In the genomic region with DNA sequence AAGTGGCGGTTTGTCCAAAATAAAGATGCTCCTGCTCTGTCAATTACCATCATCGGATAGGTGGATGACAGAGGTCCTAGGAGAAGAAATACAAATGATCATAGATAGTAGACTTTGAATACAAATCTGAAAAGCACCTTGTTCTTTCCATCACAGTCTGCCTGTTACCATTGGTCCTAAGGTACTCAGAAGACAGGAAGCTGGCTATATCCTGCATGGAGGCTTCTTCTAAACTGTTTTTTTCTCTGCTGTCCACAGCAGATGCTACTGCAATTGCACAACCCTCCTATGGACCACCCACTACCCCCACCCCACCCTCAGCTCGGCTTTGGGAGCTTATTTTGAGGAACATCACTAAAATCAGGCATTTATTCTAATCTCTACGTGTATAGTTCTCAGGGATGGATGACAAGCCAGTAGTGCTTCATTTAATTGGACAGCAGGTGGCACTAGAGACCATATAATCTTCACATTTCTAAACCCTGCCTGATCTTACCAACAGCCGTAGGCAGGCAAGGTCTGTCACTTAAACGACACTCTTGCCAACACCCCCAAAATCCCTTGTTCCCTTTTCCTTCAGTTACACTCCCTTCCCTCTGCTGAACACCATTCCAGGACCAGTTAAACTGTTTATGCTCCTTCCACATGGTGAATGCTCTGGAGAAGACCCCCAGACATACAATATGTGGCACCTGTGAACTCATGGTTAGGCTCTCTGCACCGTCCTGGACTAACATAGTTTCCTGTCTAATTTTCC, we compare ENCODE assay signal across 8 cellular contexts. TPM values are rescaled to one million over a fixed set of nuclear protein-coding genes. Genes with fewer than 3 reads are reported as not detected.
A peak's percentile ranks its signal among the peaks of the same experiment; 100 is the strongest.
DNase-seq lines count a peak whose midpoint lies in the region; ATAC-seq and TF ChIP-seq lines count a peak whose summit lies in the region.

No MANE protein-coding gene starts in this region.

- peak; percentile 89 for DNase-seq in GF-D8 (lab: John Stamatoyannopoulos, UW)
- peak; percentile 53 for DNase-seq in HPDE6-E6E7 (ENCODE audit: extremely low spot score)
- peak; percentile 44 for DNase-seq in NCI-H82 treated with DMSO at 0.1 percent for 48 hours (lab: John Stamatoyannopoulos, UW; ENCODE audit: unreplicated experiment)
- peak; percentile 53 for DNase-seq in activated CD8-positive, alpha-beta memory T cell treated with anti-CD3 and anti-CD28 coated beads, Interleukin-2, amount 10 ng/mL, durations not matched to agents 7 days and 5 days
- no peak for DNase-seq in esophagus squamous epithelium (lab: John Stamatoyannopoulos, UW)
- peak in 9 of 10 donors; percentile 20 to 81 (median 56) for DNase-seq in naive thymus-derived CD8-positive, alpha-beta T cell
- no peak for DNase-seq in effector CD8-positive, alpha-beta T cell (lab: John Stamatoyannopoulos, UW)

- H3K4me3 Mint-ChIP-seq in activated CD8-positive, alpha-beta memory T cell treated with anti-CD3 and anti-CD28 coated beads, Interleukin-2, amount 10 ng/mL, durations not matched to agents 7 days and 5 days, result no peak overlapping the region
- H3K4me3 Mint-ChIP-seq in naive thymus-derived CD8-positive, alpha-beta T cell, result no peak overlapping the region

- peak; percentile 85 for ATAC-seq in GM21526 (IDR thresholded peaks at IDR 0.05; ENCODE audit: low FRiP score, unreplicated experiment)
- peak; percentile 99 for ATAC-seq in activated CD8-positive, alpha-beta memory T cell treated with anti-CD3 and anti-CD28 coated beads, Interleukin-2, amount 10 ng/mL, durations not matched to agents 7 days and 5 days
- ATAC-seq in naive thymus-derived CD8-positive, alpha-beta T cell, result peak; percentile 99 to 100

- no peak overlapping the region for H3K27ac ChIP-seq in esophagus squamous epithelium

- H3K27me3 ChIP-seq in esophagus squamous epithelium, result no peaks in the 10 kb centered on the region

- H3K27ac Mint-ChIP-seq in activated CD8-positive, alpha-beta memory T cell treated with anti-CD3 and anti-CD28 coated beads, Interleukin-2, amount 10 ng/mL, durations not matched to agents 7 days and 5 days, result no peak overlapping the region
- H3K27ac Mint-ChIP-seq in naive thymus-derived CD8-positive, alpha-beta T cell, result peak overlapping the region in 1 of 10 donors; percentile 17

- no peaks in the 10 kb centered on the region for H3K9me3 Mint-ChIP-seq in activated CD8-positive, alpha-beta memory T cell treated with anti-CD3 and anti-CD28 coated beads, Interleukin-2, amount 10 ng/mL, durations not matched to agents 7 days and 5 days (ENCODE audit: low read depth)
- no peaks in the 10 kb centered on the region for H3K9me3 Mint-ChIP-seq in naive thymus-derived CD8-positive, alpha-beta T cell

- no peak for TF ChIP-seq POLR2A in esophagus squamous epithelium (IDR thresholded peaks at IDR 0.05)

- H3K27me3 Mint-ChIP-seq in activated CD8-positive, alpha-beta memory T cell treated with anti-CD3 and anti-CD28 coated beads, Interleukin-2, amount 10 ng/mL, durations not matched to agents 7 days and 5 days, result peaks cover 2% of the 10 kb centered on the region
- no peaks in the 10 kb centered on the region for H3K27me3 Mint-ChIP-seq in naive thymus-derived CD8-positive, alpha-beta T cell

- H3K4me1 ChIP-seq in esophagus squamous epithelium, result peaks cover 6 to 39% (median 16%) of the 10 kb centered on the region in 3 donors

- intact Hi-C loops in esophagus squamous epithelium (cut with DNase I), result loop anchor here (5.0 kb wide), 1 partner anchor 63 kb away; no protein-coding TSS in a partner anchor

- POLR2A ChIA-PET in naive thymus-derived CD8-positive, alpha-beta T cell (lab: Charles Lee), result interaction anchor here (1.6 kb wide), 1 partner anchor 61 kb away, joined by 9 read pairs; no protein-coding TSS in a partner anchor

- peak; percentile 53 to 89 (median 88) for TF ChIP-seq CTCF in esophagus squamous epithelium (IDR thresholded peaks at IDR 0.05)

- H3K36me3 Mint-ChIP-seq in activated CD8-positive, alpha-beta memory T cell treated with anti-CD3 and anti-CD28 coated beads, Interleukin-2, amount 10 ng/mL, durations not matched to agents 7 days and 5 days, result no peaks in the 10 kb centered on the region
- H3K36me3 Mint-ChIP-seq in naive thymus-derived CD8-positive, alpha-beta T cell, result no peaks in the 10 kb centered on the region

- no peaks in the 10 kb centered on the region for H3K9me3 ChIP-seq in esophagus squamous epithelium

- CTCF ChIA-PET in activated CD8-positive, alpha-beta memory T cell treated with anti-CD3 and anti-CD28 coated beads, Interleukin-2, amount 10 ng/mL, durations not matched to agents 7 days and 5 days (lab: Charles Lee), result interaction anchor here (0.7 to 15.8 kb wide), 13 partner anchors 10 to 368 kb away, joined by 3 to 373 read pairs (median 3); no protein-coding TSS in a partner anchor

- no peaks in the 10 kb centered on the region for H3K36me3 ChIP-seq in esophagus squamous epithelium

- 33 to 34% methylated on average over 7 of the region's 7 CpGs for WGBS in esophagus squamous epithelium, 2 donors

- H3K4me3 ChIP-seq in esophagus squamous epithelium, result no peak overlapping the region

- peaks cover 9% of the 10 kb centered on the region for H3K4me1 Mint-ChIP-seq in activated CD8-positive, alpha-beta memory T cell treated with anti-CD3 and anti-CD28 coated beads, Interleukin-2, amount 10 ng/mL, durations not matched to agents 7 days and 5 days
- peaks cover 2 to 9% (median 3%) of the 10 kb centered on the region in 4 donors for H3K4me1 Mint-ChIP-seq in naive thymus-derived CD8-positive, alpha-beta T cell

RNA-seq across cellular contexts. Expression of a gene that starts 6.6 kb away (rescaled TPM):
- 10 to 100 TPM; 18.0 to 18.9 TPM for total RNA-seq in activated CD8-positive, alpha-beta memory T cell treated with anti-CD3 and anti-CD28 coated beads, Interleukin-2, amount 10 ng/mL, durations not matched to agents 7 days and 5 days
- 10 to 100 TPM; 18.4 to 41.8 (median 38.0) TPM for total RNA-seq in esophagus squamous epithelium
- 10 to 100 TPM; 28.7 to 30.8 TPM for total RNA-seq in naive thymus-derived CD8-positive, alpha-beta T cell
- polyA plus RNA-seq in naive thymus-derived CD8-positive, alpha-beta T cell, result 1 to 10 TPM; 4.6 to 7.6 (median 5.3) TPM

RNA-seq across cellular contexts. Expression of a gene that starts 41.0 kb away (rescaled TPM):
- total RNA-seq in activated CD8-positive, alpha-beta memory T cell treated with anti-CD3 and anti-CD28 coated beads, Interleukin-2, amount 10 ng/mL, durations not matched to agents 7 days and 5 days, result not detected
- total RNA-seq in esophagus squamous epithelium, result not detected
- not detected for total RNA-seq in naive thymus-derived CD8-positive, alpha-beta T cell
- polyA plus RNA-seq in naive thymus-derived CD8-positive, alpha-beta T cell, result not detected

RNA-seq across cellular contexts. Expression of a gene that starts 44.3 kb away (rescaled TPM):
- total RNA-seq in activated CD8-positive, alpha-beta memory T cell treated with anti-CD3 and anti-CD28 coated beads, Interleukin-2, amount 10 ng/mL, durations not matched to agents 7 days and 5 days, result 1 to 10 TPM; 1.3 to 2.3 TPM
- 10 to 100 TPM in 2 of 4 donors, 1 to 10 TPM in 2; 2.7 to 17.0 (median 9.5) TPM for total RNA-seq in esophagus squamous epithelium
- 1 to 10 TPM; 1.9 to 2.3 TPM for total RNA-seq in naive thymus-derived CD8-positive, alpha-beta T cell
- not detected for polyA plus RNA-seq in naive thymus-derived CD8-positive, alpha-beta T cell

RNA-seq across cellular contexts. Expression of a gene that starts 52.5 kb away (rescaled TPM):
- total RNA-seq in activated CD8-positive, alpha-beta memory T cell treated with anti-CD3 and anti-CD28 coated beads, Interleukin-2, amount 10 ng/mL, durations not matched to agents 7 days and 5 days, result not detected
- total RNA-seq in esophagus squamous epithelium, result 1 to 10 TPM in 1 of 4 donors, under 1 TPM in 1, not detected in 2; 0.38 to 2.5 TPM
- under 1 TPM in 1 of 2 experiments, not detected in 1; 0.44 TPM for total RNA-seq in naive thymus-derived CD8-positive, alpha-beta T cell
- polyA plus RNA-seq in naive thymus-derived CD8-positive, alpha-beta T cell, result not detected

RNA-seq across cellular contexts. Expression of a gene that starts 55.8 kb away (rescaled TPM):
- total RNA-seq in activated CD8-positive, alpha-beta memory T cell treated with anti-CD3 and anti-CD28 coated beads, Interleukin-2, amount 10 ng/mL, durations not matched to agents 7 days and 5 days, result under 1 TPM in 1 of 2 experiments, not detected in 1; 0.33 TPM
- 100 to 1,000 TPM in 2 of 4 donors, 10 to 100 TPM in 2; 43.7 to 125 (median 98.3) TPM for total RNA-seq in esophagus squamous epithelium
- not detected for total RNA-seq in naive thymus-derived CD8-positive, alpha-beta T cell
- polyA plus RNA-seq in naive thymus-derived CD8-positive, alpha-beta T cell, result under 1 TPM in 2 of 3 donors, not detected in 1; 0.16 to 0.19 TPM

Comparison
In these comparisons a context has a peak if more than half of its experiments do, and no peak if none do; other contexts are left out.
1. DNase-seq: peak in GF-D8 (single experiment), HPDE6-E6E7 (single experiment), NCI-H82 treated with DMSO at 0.1 percent for 48 hours (single experiment), activated CD8-positive, alpha-beta memory T cell treated with anti-CD3 and anti-CD28 coated beads, Interleukin-2, amount 10 ng/mL, durations not matched to agents 7 days and 5 days (single experiment) and naive thymus-derived CD8-positive, alpha-beta T cell (9 of 10); none in esophagus squamous epithelium (single experiment) and effector CD8-positive, alpha-beta T cell (single experiment).
2. Peak in every context shown above with its lines, with median percentiles within 50 percentile points of each other: ATAC-seq.